ENCODE assay signal across 15 cellular contexts in genomic region chr6:157144861-157145260, GRCh38.
A peak's percentile ranks its signal among the peaks of the same experiment; 100 is the strongest.
DNase-seq lines count a peak whose midpoint lies in the region; ATAC-seq, FAIRE-seq and TF ChIP-seq lines count a peak whose summit lies in the region.
"Had no signal": no experiment of that assay in that cellular context is flagged by ENCODE, and none has a peak within 500 bp of the region (broad histone marks: within the 10 kb centered on the region; RNA-seq: fewer than 3 reads in every experiment).

No MANE protein-coding gene starts in this region.

- H2AFZ ChIP-seq in astrocyte (ENCODE audit: low read depth, low read length) (no peak overlapping the region), keratinocyte (ENCODE audit: control insufficient read depth, low read length) (peak overlapping the region; percentile 89)

- H4K20me1 ChIP-seq in astrocyte (ENCODE audit: insufficient read depth, low read length), result no peaks in the 10 kb centered on the region
- H4K20me1 ChIP-seq in keratinocyte (ENCODE audit: control insufficient read depth, extremely low read depth, insufficient read depth, low read length), result no peaks in the 10 kb centered on the region

- H3K27ac ChIP-seq in HUES64 (ENCODE audit: low read depth, low read length), result 0 out of 2 replicates have a peak overlapping the region, but pooled peaks have one; percentile 19
- H3K27ac ChIP-seq in astrocyte (ENCODE audit: low read depth, low read length), result peak overlapping the region; percentile 89
- peak overlapping the region; percentile 42 for H3K27ac ChIP-seq in keratinocyte (ENCODE audit: control insufficient read depth, insufficient read depth, low read length)
- peak overlapping the region; percentile 81 for H3K27ac ChIP-seq in subcutaneous abdominal adipose tissue (ENCODE audit: low read depth, low read length)
- H3K27ac ChIP-seq: KMS-11 had no signal

- H3K36me3 ChIP-seq in HUES64 (ENCODE audit: insufficient read depth, low read length), result peaks cover 31% of the 10 kb centered on the region
- H3K36me3 ChIP-seq in astrocyte (ENCODE audit: insufficient read depth, low read length), result no peaks in the 10 kb centered on the region
- peaks cover 3 to 5% of the 10 kb centered on the region in 2 experiments for H3K36me3 ChIP-seq in keratinocyte (ENCODE audit: control insufficient read depth in 2 of 2, extremely low read depth in 1 of 2, insufficient read depth in 2 of 2, low read length in 2 of 2)
- H3K36me3 ChIP-seq in subcutaneous abdominal adipose tissue (ENCODE audit: control insufficient read depth in 5 of 5, insufficient read depth in 5 of 5, low read length in 5 of 5), result peaks cover 7 to 23% (median 20%) of the 10 kb centered on the region in 5 donors

- peak overlapping the region; percentile 87 for H3K27ac Mint-ChIP-seq in astrocyte (ENCODE audit: unreplicated experiment)
- H3K27ac Mint-ChIP-seq: activated B cell treated with CpG ODN at 0.5 μM for 24 hours had no signal

- no peaks in the 10 kb centered on the region for H3K27me3 Mint-ChIP-seq in astrocyte (ENCODE audit: low read depth, unreplicated experiment)
- H3K27me3 Mint-ChIP-seq: activated B cell treated with CpG ODN at 0.5 μM for 24 hours; effector memory CD8-positive, alpha-beta T cell had no signal

- H3K9me3 ChIP-seq in HUES64 (ENCODE audit: insufficient read depth, low read depth, low read length) (no peaks in the 10 kb centered on the region), astrocyte (ENCODE audit: insufficient read depth, low read depth, low read length) (no peaks in the 10 kb centered on the region), keratinocyte (ENCODE audit: control insufficient read depth, low read depth, low read length) (no peaks in the 10 kb centered on the region), subcutaneous abdominal adipose tissue (ENCODE audit: control insufficient read depth in 5 of 5, low read length in 5 of 5) (no peaks in the 10 kb centered on the region)

- H3K9me3 Mint-ChIP-seq in astrocyte (ENCODE audit: unreplicated experiment), result no peaks in the 10 kb centered on the region
- H3K9me3 Mint-ChIP-seq: activated B cell treated with CpG ODN at 0.5 μM for 24 hours; effector memory CD8-positive, alpha-beta T cell had no signal

- H3K4me2 ChIP-seq in astrocyte (ENCODE audit: low read length) (peak overlapping the region; percentile 67), keratinocyte (ENCODE audit: control insufficient read depth, extremely low read depth, insufficient read depth, low read depth, low read length) (peak overlapping the region; percentile 89)
- H3K4me2 ChIP-seq: KMS-11 had no signal

- dilution Hi-C loops in keratinocyte (cut with MboI; ENCODE audit: extremely low pct_ligation_motif_present, low sequenced_read_pairs), result no loop called here

- no peak overlapping the region for H3K4me3 Mint-ChIP-seq in astrocyte (ENCODE audit: unreplicated experiment)
- H3K4me3 Mint-ChIP-seq: activated B cell treated with CpG ODN at 0.5 μM for 24 hours; effector memory CD8-positive, alpha-beta T cell had no signal

- H3K79me2 ChIP-seq in astrocyte (ENCODE audit: insufficient read depth, low read length) (no peaks in the 10 kb centered on the region), keratinocyte (ENCODE audit: control insufficient read depth, insufficient read depth, low read length) (no peaks in the 10 kb centered on the region)

- peaks cover 6% of the 10 kb centered on the region for H3K36me3 Mint-ChIP-seq in astrocyte (ENCODE audit: low read depth, unreplicated experiment)

- DNase-seq in astrocyte (ENCODE audit: low read depth) (no peak), keratinocyte (ENCODE audit: low read depth, low spot score) (no peak), NAMALWA (ENCODE audit: low spot score) (no peak), HT-29 (ENCODE audit: low spot score) (no peak)
- DNase-seq: activated B cell treated with CpG ODN at 0.5 μM for 24 hours; activated T-cell treated with anti-CD3 and anti-CD28 coated beads for 4 hours; effector memory CD8-positive, alpha-beta T cell; NCI-H1694 treated with DMSO at 0.1 percent for 48 hours; stimulated activated CD4-positive, alpha-beta T cell treated with anti-CD3 and anti-CD28 coated beads, Interleukin-4, amount 100 ng/mL, for 4 hours; stimulated activated naive CD4-positive, alpha-beta T cell treated with Interleukin-2 at 50 U/mL for 16 hours had no signal

- H3K27me3 ChIP-seq in HUES64 (ENCODE audit: insufficient read depth, low read length), result no peaks in the 10 kb centered on the region
- H3K27me3 ChIP-seq in astrocyte (ENCODE audit: insufficient read depth, low read length), result no peaks in the 10 kb centered on the region
- no peaks in the 10 kb centered on the region for H3K27me3 ChIP-seq in keratinocyte (ENCODE audit: control insufficient read depth, extremely low read depth, insufficient read depth, low read length)
- H3K27me3 ChIP-seq in subcutaneous abdominal adipose tissue (ENCODE audit: control insufficient read depth in 5 of 5, insufficient read depth in 4 of 5, low read length in 5 of 5), result no peaks in the 10 kb centered on the region

- H3K9ac ChIP-seq in HUES64 (ENCODE audit: low read depth, low read length) (peak overlapping the region; percentile 21; the same call in 1 of the 2 replicates), astrocyte (ENCODE audit: low read length) (peak overlapping the region; percentile 80), keratinocyte (ENCODE audit: control insufficient read depth, extremely low read depth, insufficient read depth, low read length) (peak overlapping the region; percentile 55), subcutaneous abdominal adipose tissue (ENCODE audit: low read length in 5 of 5) (peak overlapping the region in 3 of 5 donors; percentile 21 to 77 (median 71))
- H3K9ac ChIP-seq: KMS-11 had no signal

- peaks cover 48% of the 10 kb centered on the region for H3K4me1 Mint-ChIP-seq in astrocyte (ENCODE audit: low read depth, unreplicated experiment)
- H3K4me1 Mint-ChIP-seq: activated B cell treated with CpG ODN at 0.5 μM for 24 hours had no signal

- FAIRE-seq in astrocyte (lab: Jason Lieb, UNC), result no peak
- FAIRE-seq in keratinocyte (lab: Jason Lieb, UNC), result no peak

- H3K4me1 ChIP-seq in HUES64 (ENCODE audit: insufficient read depth, low read length) (peaks cover 11% of the 10 kb centered on the region), astrocyte (ENCODE audit: insufficient read depth, low read length) (peaks cover 50% of the 10 kb centered on the region), keratinocyte (ENCODE audit: control insufficient read depth, extremely low read depth, insufficient read depth, low read length) (peaks cover 36% of the 10 kb centered on the region), subcutaneous abdominal adipose tissue (ENCODE audit: control insufficient read depth in 5 of 5, insufficient read depth in 5 of 5, low read length in 5 of 5) (peaks cover 7 to 52% (median 39%) of the 10 kb centered on the region in 5 donors)

- no peaks in the 10 kb centered on the region for H3K9me1 ChIP-seq in keratinocyte (ENCODE audit: control insufficient read depth, extremely low read depth, insufficient read depth, low read length)

- H3K4me3 ChIP-seq in HUES64 (ENCODE audit: low read length) (no peak overlapping the region), astrocyte (ENCODE audit: insufficient read depth, low read depth, low read length) (no peak overlapping the region), keratinocyte (ENCODE audit: control insufficient read depth in 2 of 3, extremely low read depth in 1 of 3, insufficient read depth in 2 of 3, low read depth in 1 of 3, low read length in 3 of 3) (peak overlapping the region in 2 of 3 experiments; percentile 20 to 50), subcutaneous abdominal adipose tissue (ENCODE audit: low read depth in 1 of 5, low read length in 5 of 5) (peak overlapping the region in 4 of 5 donors; percentile 14 to 51 (median 44))

- 92% methylated on average over 8 of the region's 8 CpGs for WGBS in HUES64

- TF ChIP-seq CTCF in astrocyte (IDR thresholded peaks at IDR 0.05; ENCODE audit: insufficient read depth, low read depth, low read length) (no peak), keratinocyte (optimal IDR thresholded peaks at IDR 0.05 in 1 of 3, IDR thresholded peaks at IDR 0.05 in 1 of 3, conservative IDR thresholded peaks at IDR 0.05 in 1 of 3; ENCODE audit: extremely low read depth in 1 of 3, insufficient read depth in 2 of 3, low read length in 3 of 3) (no peak)

- no peak for ATAC-seq in GM21529 (IDR thresholded peaks at IDR 0.05; ENCODE audit: unreplicated experiment)
- ATAC-seq in GM19467 (IDR thresholded peaks at IDR 0.05; ENCODE audit: unreplicated experiment), result no peak
- ATAC-seq: effector memory CD8-positive, alpha-beta T cell had no signal

Comparison
In these comparisons a context has a peak if more than half of its experiments do, and no peak if none do; other contexts are left out.
1. H3K27ac ChIP-seq: peak in every context shown above with its lines; median percentile 89 in astrocyte; 81 in subcutaneous abdominal adipose tissue; 42 in keratinocyte; 19 in HUES64.
2. H3K4me3 ChIP-seq: peak in keratinocyte (2 of 3) and subcutaneous abdominal adipose tissue (4 of 5); none in HUES64 (single experiment) and astrocyte (single experiment).
3. H3K9ac ChIP-seq: peak in every context shown above with its lines; median percentile 80 in astrocyte; 71 in subcutaneous abdominal adipose tissue; 55 in keratinocyte; 21 in HUES64.